ENCODE assay signal across 1 cellular context in the genomic region with DNA sequence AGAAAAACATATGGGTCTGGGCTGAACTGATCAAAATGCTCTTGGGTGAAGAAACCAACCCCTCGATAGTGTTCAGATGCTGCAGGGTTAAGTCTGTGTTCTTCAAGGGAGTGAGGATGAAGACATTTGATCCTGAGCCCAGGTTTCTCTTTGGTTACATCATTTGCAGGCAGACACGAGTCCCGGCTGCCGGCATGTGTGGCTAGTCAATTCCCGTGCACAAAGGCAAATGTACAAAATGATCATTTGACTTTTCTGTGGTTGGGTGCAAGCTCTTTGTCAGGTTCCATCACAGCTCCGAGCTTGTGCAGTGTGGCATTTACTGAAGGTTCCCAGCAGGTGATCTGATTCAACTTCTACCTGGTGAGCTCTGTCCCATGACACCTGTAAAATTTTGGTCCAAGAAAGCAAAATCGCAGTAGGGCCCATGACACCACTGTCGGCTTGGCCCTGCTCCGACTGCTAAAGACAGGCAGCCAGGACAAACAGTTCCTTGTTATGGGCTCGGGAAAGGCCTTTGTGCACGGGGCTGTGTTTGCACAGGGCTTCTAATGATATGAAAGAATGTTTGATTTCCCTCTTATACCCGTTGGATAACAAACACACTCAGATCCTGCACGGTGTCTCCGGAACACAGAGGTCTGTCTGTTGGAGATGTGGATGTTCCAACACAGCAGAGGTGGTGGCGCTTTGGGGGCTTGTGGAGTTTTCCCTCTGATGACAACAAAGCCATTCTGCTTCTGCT.
TF ChIP-seq lines count a peak whose summit lies in the region.

No MANE protein-coding gene starts in this region.

TF ChIP-seq in K562, 482 proteins besides CTCF, POLR2A, EP300 and RAD21:
- no peak for TF ChIP-seq ZNF609 (CRISPR knock-in tag; IDR thresholded peaks at IDR 0.05; ENCODE audit: borderline replicate concordance)
- TF ChIP-seq MTA2 (IDR thresholded peaks at IDR 0.05; ENCODE audit: low read depth), result no peak
- no peak for TF ChIP-seq SRSF7 (optimal IDR thresholded peaks at IDR 0.05; ENCODE audit: low read depth, low read length)
